ENCODE assay signal across 28 cellular contexts in genomic region chr17:49318438-49318965, GRCh38.
"Had no signal": no experiment of that assay in that cellular context is flagged by ENCODE, and none has a peak within 500 bp of the region (broad histone marks: within the 10 kb centered on the region; RNA-seq: fewer than 3 reads in every experiment).

No MANE protein-coding gene starts in this region.

- H3K27me3 ChIP-seq: adrenal gland, SJCRH30 had no signal

- DNase-seq: activated CD4-positive, alpha-beta T cell treated with anti-CD3 and anti-CD28 coated beads, Interleukin-2, amount 10 ng/mL, durations not matched to agents 24 days and 14 days; activated CD4-positive, alpha-beta T cell treated with anti-CD3 and anti-CD28 coated beads, Interleukin-2, amount 50 U/mL, for 4 hours; activated CD8-positive, alpha-beta T cell treated with anti-CD3 and anti-CD28 coated beads for 36 hours; activated gamma-delta T cell; activated naive CD4-positive, alpha-beta T cell treated with anti-CD3 and anti-CD28 coated beads for 36 hours; activated T-cell treated with anti-CD3 and anti-CD28 coated beads, Interleukin-2, amount 50 U/mL, for 24 hours; adrenal gland; anterior cingulate cortex; caudate nucleus; NCI-H1048; NCI-H1105 treated with DMSO at 0.1 percent for 48 hours; NCI-H1436 treated with DMSO at 0.1 percent for 48 hours; NCI-H1694 treated with DMSO at 0.1 percent for 48 hours; NCI-H2029; NCI-H345; NCI-H524 treated with DMSO at 0.1 percent for 48 hours; SHP77; SJCRH30; SK-N-SH had no signal

- H3K27ac ChIP-seq: adrenal gland, SJCRH30 had no signal

- H3K9me3 Mint-ChIP-seq: activated CD4-positive, alpha-beta T cell treated with anti-CD3 and anti-CD28 coated beads, Interleukin-2, amount 10 ng/mL, durations not matched to agents 24 days and 14 days; activated CD8-positive, alpha-beta T cell treated with anti-CD3 and anti-CD28 coated beads for 36 hours; activated naive CD4-positive, alpha-beta T cell treated with anti-CD3 and anti-CD28 coated beads for 36 hours; activated naive CD4-positive, alpha-beta T cell treated with anti-CD3 and anti-CD28 coated beads, Interleukin-2, amount 50 U/mL, for 72 hours; activated T-cell treated with anti-CD3 and anti-CD28 coated beads, Interleukin-2, amount 50 U/mL, for 24 hours; activated T-helper 2 cell treated with anti-CD3 and anti-CD28 coated beads, Interferon-gamma antibody, Interleukin-2, Interleukin-4, amounts not matched to agents 10 μg/mL and 5 μg/mL and 100 μg/mL, durations not matched to agents 14 hours and 24 hours and 36 hours; brain; T-helper 1 cell treated with Interleukin-12 subunit alpha and Interleukin-12 subunit beta and Interleukin-4 antibody, amounts not matched to agents 30 μg/mL and 1 μg/mL, for 36 hours; T-helper 2 cell treated with Interferon-gamma antibody and Interleukin-4, amounts not matched to agents 5 μg/mL and 100 μg/mL, for 36 hours had no signal

- H3K4me2 ChIP-seq: SK-N-SH had no signal

- H3K4me3 Mint-ChIP-seq: activated CD4-positive, alpha-beta T cell treated with anti-CD3 and anti-CD28 coated beads, Interleukin-2, amount 10 ng/mL, durations not matched to agents 24 days and 14 days; activated CD8-positive, alpha-beta T cell treated with anti-CD3 and anti-CD28 coated beads for 36 hours; activated naive CD4-positive, alpha-beta T cell treated with anti-CD3 and anti-CD28 coated beads for 36 hours; activated T-cell treated with anti-CD3 and anti-CD28 coated beads, Interleukin-2, amount 50 U/mL, for 24 hours; brain; T-helper 1 cell treated with Interleukin-12 subunit alpha and Interleukin-12 subunit beta and Interleukin-4 antibody, amounts not matched to agents 30 μg/mL and 1 μg/mL, for 36 hours; T-helper 2 cell treated with Interferon-gamma antibody and Interleukin-4, amounts not matched to agents 5 μg/mL and 100 μg/mL, for 36 hours had no signal

- H3K27me3 Mint-ChIP-seq: activated CD4-positive, alpha-beta T cell treated with anti-CD3 and anti-CD28 coated beads, Interleukin-2, amount 10 ng/mL, durations not matched to agents 24 days and 14 days; activated CD8-positive, alpha-beta T cell treated with anti-CD3 and anti-CD28 coated beads for 36 hours; activated T-cell treated with anti-CD3 and anti-CD28 coated beads, Interleukin-2, amount 50 U/mL, for 24 hours; brain had no signal

- FAIRE-seq: bronchial epithelial cell, colon, TTC549 had no signal

- H3K9me3 ChIP-seq: adrenal gland, SJCRH30, SK-N-SH had no signal

- H3K36me3 ChIP-seq: adrenal gland, SJCRH30 had no signal

- H3K4me1 ChIP-seq: SJCRH30 had no signal

- ATAC-seq: activated CD8-positive, alpha-beta T cell treated with anti-CD3 and anti-CD28 coated beads for 36 hours; activated naive CD4-positive, alpha-beta T cell treated with anti-CD3 and anti-CD28 coated beads, Interleukin-2, amount 50 U/mL, for 72 hours; Panc1 had no signal

- H3K4me3 ChIP-seq: adrenal gland, SJCRH30 had no signal

- H3K9ac ChIP-seq: SK-N-SH had no signal

- H3K27ac Mint-ChIP-seq: activated CD4-positive, alpha-beta T cell treated with anti-CD3 and anti-CD28 coated beads, Interleukin-2, amount 10 ng/mL, durations not matched to agents 24 days and 14 days; activated CD8-positive, alpha-beta T cell treated with anti-CD3 and anti-CD28 coated beads for 36 hours; activated naive CD4-positive, alpha-beta T cell treated with anti-CD3 and anti-CD28 coated beads for 36 hours; activated naive CD4-positive, alpha-beta T cell treated with anti-CD3 and anti-CD28 coated beads, Interleukin-2, amount 50 U/mL, for 72 hours; activated T-cell treated with anti-CD3 and anti-CD28 coated beads, Interleukin-2, amount 50 U/mL, for 24 hours; activated T-helper 2 cell treated with anti-CD3 and anti-CD28 coated beads, Interferon-gamma antibody, Interleukin-2, Interleukin-4, amounts not matched to agents 10 μg/mL and 5 μg/mL and 100 μg/mL, durations not matched to agents 14 hours and 24 hours and 36 hours; brain; T-helper 1 cell treated with Interleukin-12 subunit alpha and Interleukin-12 subunit beta and Interleukin-4 antibody, amounts not matched to agents 30 μg/mL and 1 μg/mL, for 36 hours; T-helper 2 cell treated with Interferon-gamma antibody and Interleukin-4, amounts not matched to agents 5 μg/mL and 100 μg/mL, for 36 hours had no signal

- H3K36me3 Mint-ChIP-seq: activated naive CD4-positive, alpha-beta T cell treated with anti-CD3 and anti-CD28 coated beads, Interleukin-2, amount 50 U/mL, for 72 hours had no signal
